In genomic region chr3:139676634-139677197, GRCh38 we compare ENCODE assay signal across 10 cellular contexts. TPM values are rescaled to one million over a fixed set of nuclear protein-coding genes. Genes with fewer than 3 reads are reported as not detected.
DNase-seq lines count a peak whose midpoint lies in the region; ATAC-seq and TF ChIP-seq lines count a peak whose summit lies in the region.
"Had no signal": no experiment of that assay in that cellular context is flagged by ENCODE, and none has a peak within 500 bp of the region (broad histone marks: within the 10 kb centered on the region; RNA-seq: fewer than 3 reads in every experiment).

No MANE protein-coding gene starts in this region.

- H3K4me3 Mint-ChIP-seq in activated naive CD8-positive, alpha-beta T cell: peak overlapping the region; percentile 82
- peak overlapping the region; percentile 75 for H3K4me3 Mint-ChIP-seq in mesothelial cell of epicardium

- H3K4me1 ChIP-seq in heart left ventricle (peaks cover 0 to 17% (median 6%) of the 10 kb centered on the region in 12 donors), transverse colon (peaks cover 0 to 12% (median 5%) of the 10 kb centered on the region in 4 donors)

- TF ChIP-seq POLR2A in heart left ventricle (IDR thresholded peaks at IDR 0.05) (no peak), transverse colon (IDR thresholded peaks at IDR 0.05) (no peak)

- H3K36me3 ChIP-seq in heart left ventricle (no peaks in the 10 kb centered on the region), transverse colon (no peaks in the 10 kb centered on the region)

- H3K27ac ChIP-seq in heart left ventricle (no peak overlapping the region), transverse colon (no peak overlapping the region)

- H3K36me3 Mint-ChIP-seq in activated naive CD8-positive, alpha-beta T cell: no peaks in the 10 kb centered on the region
- no peaks in the 10 kb centered on the region for H3K36me3 Mint-ChIP-seq in mesothelial cell of epicardium

- H3K9me3 ChIP-seq in heart left ventricle (no peaks in the 10 kb centered on the region), transverse colon (no peaks in the 10 kb centered on the region)
- H3K9me3 ChIP-seq: testis had no signal

- H3K27me3 ChIP-seq in heart left ventricle (no peaks in the 10 kb centered on the region), transverse colon (no peaks in the 10 kb centered on the region)
- H3K27me3 ChIP-seq: testis had no signal

- H3K4me1 Mint-ChIP-seq in activated naive CD8-positive, alpha-beta T cell (ENCODE audit: low read depth): peaks cover 10% of the 10 kb centered on the region
- peaks cover 17% of the 10 kb centered on the region for H3K4me1 Mint-ChIP-seq in mesothelial cell of epicardium

- no peak for TF ChIP-seq EP300 in transverse colon (IDR thresholded peaks at IDR 0.05; ENCODE audit: low read depth)

- H3K27ac Mint-ChIP-seq in activated naive CD8-positive, alpha-beta T cell: no peak overlapping the region
- no peak overlapping the region for H3K27ac Mint-ChIP-seq in mesothelial cell of epicardium

- ATAC-seq in heart left ventricle: no peak
- ATAC-seq in Right ventricle myocardium superior (ENCODE audit: poor library complexity): no peak
- ATAC-seq in HG03521 (IDR thresholded peaks at IDR 0.05; ENCODE audit: unreplicated experiment): no peak

- intact Hi-C loops in heart left ventricle (cut with DNase I) (loop anchor here in 1 of 10 donors (10.0 kb wide), 1 partner anchor 142 kb away; the partner anchor contains the start of gene RBP1), Right ventricle myocardium superior (cut with DNase I) (no loop called here), transverse colon (cut with DNase I; ENCODE audit: low total_unique reads) (no loop called here)

- in situ Hi-C loops in transverse colon (cut with MboI; ENCODE audit: low pct_ligation_motif_present in 1 of 4, low pct_unique_long_range_greater_than_20kb in 1 of 4, low sequenced_read_pairs in 3 of 4): no loop called here

- no peak for DNase-seq in heart left ventricle
- DNase-seq in Right ventricle myocardium superior: no peak
- DNase-seq in mesothelial cell of epicardium (ENCODE audit: low spot score in 2 of 2, unreplicated experiment in 2 of 2): no peak
- no peak for DNase-seq in transverse colon
- DNase-seq in putamen (ENCODE audit: low spot score): no peak
- no peak for DNase-seq in NCI-H526 treated with DMSO at 0.1 percent for 48 hours (lab: John Stamatoyannopoulos, UW)
- DNase-seq: foreskin melanocyte had no signal

- TF ChIP-seq CTCF in heart left ventricle (IDR thresholded peaks at IDR 0.05): no peak
- no peak for TF ChIP-seq CTCF in mesothelial cell of epicardium (IDR thresholded peaks at IDR 0.05; ENCODE audit: unreplicated experiment)
- TF ChIP-seq CTCF in transverse colon (IDR thresholded peaks at IDR 0.05): no peak

- no peaks in the 10 kb centered on the region for H3K27me3 Mint-ChIP-seq in activated naive CD8-positive, alpha-beta T cell
- H3K27me3 Mint-ChIP-seq in mesothelial cell of epicardium (ENCODE audit: low read depth): peaks cover 13% of the 10 kb centered on the region

- H3K4me3 ChIP-seq in heart left ventricle (peak overlapping the region in 9 of 12 donors; percentile 65 to 88 (median 74)), transverse colon (peak overlapping the region in 3 of 4 donors; percentile 60 to 94 (median 85))

- no peaks in the 10 kb centered on the region for H3K9me3 Mint-ChIP-seq in activated naive CD8-positive, alpha-beta T cell (ENCODE audit: low read depth)
- H3K9me3 Mint-ChIP-seq in mesothelial cell of epicardium: no peaks in the 10 kb centered on the region

- WGBS in heart left ventricle, 4 donors: 86 to 94% (median 92%) methylated on average over 5 of the region's 5 CpGs
- 66 to 67% methylated on average over 4 to 5 of the region's 5 CpGs for WGBS in transverse colon (ENCODE audit: low coverage in 1 of 2), 2 donors

RNA-seq across cellular contexts. Expression of gene NMNAT3, which starts 1.1 kb away (rescaled TPM):
- total RNA-seq in heart left ventricle (10 to 100 TPM in 6 of 9 donors, 1 to 10 TPM in 3; 6.5 to 15.4 (median 11.6) TPM), Right ventricle myocardium superior (12.1 TPM), mesothelial cell of epicardium (11.0 to 13.6 TPM (median 11.8 TPM) in 3 replicates), transverse colon (10 to 100 TPM in 1 of 4 donors, 1 to 10 TPM in 3; 1.5 to 12.6 (median 5.6) TPM)
- polyA plus RNA-seq in heart left ventricle: 1 to 10 TPM; 6.8 to 8.6 TPM
